In the genomic region with DNA sequence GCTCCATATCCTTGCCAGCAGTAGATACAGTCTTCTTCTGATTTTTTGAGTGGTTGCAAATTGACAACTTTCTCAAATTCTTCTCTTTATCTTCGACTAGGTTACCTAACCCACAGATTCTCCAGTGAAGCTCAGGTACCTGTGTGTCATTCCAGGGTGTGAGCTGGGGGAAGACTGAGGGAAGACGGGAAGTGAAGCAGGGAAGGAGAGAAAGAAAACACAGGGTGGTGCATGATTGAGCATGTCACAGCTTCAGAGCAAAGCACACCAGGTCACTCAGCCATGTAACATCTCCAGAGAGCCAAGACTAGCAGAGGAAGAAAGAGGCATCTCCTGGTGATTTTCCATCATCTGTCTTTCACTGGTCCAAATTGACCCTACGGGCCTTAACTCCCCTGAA, we compare ENCODE assay signal across 25 cellular contexts.
"Had no signal": no experiment of that assay in that cellular context is flagged by ENCODE, and none has a peak within 500 bp of the region (broad histone marks: within the 10 kb centered on the region; RNA-seq: fewer than 3 reads in every experiment).

No MANE protein-coding gene starts in this region.

- H3K27ac ChIP-seq: HL-60, SJSA1 had no signal

- H3K4me3 ChIP-seq: MG63, SJSA1 had no signal

- H3K9ac ChIP-seq: SK-N-SH had no signal

- H3K4me2 ChIP-seq: SK-N-SH had no signal

- H3K9me3 ChIP-seq: MG63, SK-N-SH had no signal

- DNase-seq: Karpas-422, KG1, MG63, NCI-H1092, NCI-H1105 treated with DMSO at 0.1 percent for 48 hours, NCI-H1417 treated with DMSO at 0.1 percent for 48 hours, NCI-H146, NCI-H1694 treated with DMSO at 0.1 percent for 48 hours, NCI-H2029, NCI-H2081 treated with DMSO at 0.1 percent for 48 hours, NCI-H2171 treated with DMSO at 0.1 percent for 48 hours, NCI-H345, NCI-H446 treated with DMSO at 0.1 percent for 48 hours, NCI-H510A treated with DMSO at 0.1 percent for 48 hours, NCI-H526 treated with DMSO at 0.1 percent for 48 hours, NCI-H774, Right ventricle myocardium superior, RPMI8226, SIG-M5, SK-N-SH, SW 1271 had no signal

- H3K36me3 ChIP-seq: MG63, SJSA1 had no signal

- H3K27me3 ChIP-seq: MG63, SJSA1 had no signal

- FAIRE-seq: HTR-8/SVneo, RCC 7860 had no signal
